28 cellular contexts compared by ENCODE assay signal in genomic region chr3:189119947-189120346, GRCh38.
"Had no signal": no experiment of that assay in that cellular context is flagged by ENCODE, and none has a peak within 500 bp of the region (broad histone marks: within the 10 kb centered on the region; RNA-seq: fewer than 3 reads in every experiment).

No MANE protein-coding gene starts in this region.

- H3K36me3 Mint-ChIP-seq: stimulated activated memory B cell treated with anti-CD40 and anti-IgM and Interleukin-4, amounts not matched to agents 10 μg/mL and 1 μg/mL and 100 μg/mL, for 72 hours; T-cell had no signal

- H3K4me2 ChIP-seq: smooth muscle cell had no signal

- H3K4me3 Mint-ChIP-seq: activated B cell treated with CpG ODN at 0.5 μM for 24 hours; activated CD8-positive, alpha-beta memory T cell treated with anti-CD3 and anti-CD28 coated beads, Interleukin-2, amount 10 ng/mL, durations not matched to agents 7 days and 5 days; activated CD8-positive, alpha-beta T cell treated with anti-CD3 and anti-CD28 coated beads, Interleukin-2, amount 10 ng/mL, durations not matched to agents 7 days and 5 days; naive thymus-derived CD4-positive, alpha-beta T cell; stimulated activated memory B cell treated with anti-CD40 and anti-IgM and Interleukin-4, amounts not matched to agents 10 μg/mL and 1 μg/mL and 100 μg/mL, for 72 hours; stimulated activated naive CD8-positive, alpha-beta T cell treated with anti-CD3 and anti-CD28 coated beads, Interleukin-15, amount 100 ng/mL, for 72 hours; T-cell; T-helper 2 cell treated with Interferon-gamma antibody and Interleukin-4, amounts not matched to agents 5 μg/mL and 100 μg/mL, for 36 hours had no signal

- H3K27ac Mint-ChIP-seq: activated B cell treated with CpG ODN at 0.5 μM for 24 hours; activated CD8-positive, alpha-beta memory T cell treated with anti-CD3 and anti-CD28 coated beads, Interleukin-2, amount 10 ng/mL, durations not matched to agents 7 days and 5 days; activated CD8-positive, alpha-beta T cell treated with anti-CD3 and anti-CD28 coated beads, Interleukin-2, amount 10 ng/mL, durations not matched to agents 7 days and 5 days; activated naive CD4-positive, alpha-beta T cell treated with anti-CD3 and anti-CD28 coated beads, Interleukin-2, amount 50 U/mL, for 72 hours; activated T-helper 2 cell treated with anti-CD3 and anti-CD28 coated beads, Interferon-gamma antibody, Interleukin-2, Interleukin-4, amounts not matched to agents 10 μg/mL and 5 μg/mL and 100 μg/mL, durations not matched to agents 14 hours and 24 hours and 36 hours; naive thymus-derived CD4-positive, alpha-beta T cell; stimulated activated memory B cell treated with anti-CD40 and anti-IgM and Interleukin-4, amounts not matched to agents 10 μg/mL and 1 μg/mL and 100 μg/mL, for 72 hours; stimulated activated naive CD8-positive, alpha-beta T cell treated with anti-CD3 and anti-CD28 coated beads, Interleukin-15, amount 100 ng/mL, for 72 hours; T-helper 2 cell treated with Interferon-gamma antibody and Interleukin-4, amounts not matched to agents 5 μg/mL and 100 μg/mL, for 36 hours had no signal

- DNase-seq: activated B cell treated with CpG ODN at 0.5 μM for 24 hours; activated CD4-positive, alpha-beta T cell treated with anti-CD3 and anti-CD28 coated beads, Interleukin-2, amount 50 U/mL, for 1 hour; activated CD8-positive, alpha-beta memory T cell treated with anti-CD3 and anti-CD28 coated beads, Interleukin-2, amount 10 ng/mL, durations not matched to agents 7 days and 5 days; activated CD8-positive, alpha-beta T cell treated with anti-CD3 and anti-CD28 coated beads, Interleukin-2, amount 10 ng/mL, durations not matched to agents 7 days and 5 days; activated naive CD4-positive, alpha-beta T cell; activated T-cell treated with anti-CD3 and anti-CD28 coated beads, Interleukin-2, amount 50 U/mL, for 48 hours; anterior cingulate cortex; body of pancreas; cortex of kidney; foreskin melanocyte; left ventricle myocardium superior; mammary epithelial cell; naive thymus-derived CD4-positive, alpha-beta T cell; ovary; sigmoid colon; stimulated activated CD4-positive, alpha-beta T cell treated with anti-CD3 and anti-CD28 coated beads, Interleukin-1b, Interleukin-23, amount 100 ng/mL, for 48 hours; stimulated activated CD4-positive, alpha-beta T cell treated with anti-CD3 and anti-CD28 coated beads, Interleukin-4, amount 100 ng/mL, for 4 hours; stimulated activated CD8-positive, alpha-beta memory T cell treated with anti-CD3 and anti-CD28 coated beads, Interleukin-4, amount 100 ng/mL, for 48 hours; stimulated activated naive CD8-positive, alpha-beta T cell treated with anti-CD3 and anti-CD28 coated beads, Interleukin-15, amount 100 ng/mL, for 72 hours; T-cell had no signal

- H3K4me1 Mint-ChIP-seq: activated B cell treated with CpG ODN at 0.5 μM for 24 hours; stimulated activated memory B cell treated with anti-CD40 and anti-IgM and Interleukin-4, amounts not matched to agents 10 μg/mL and 1 μg/mL and 100 μg/mL, for 72 hours; stimulated activated naive CD8-positive, alpha-beta T cell treated with anti-CD3 and anti-CD28 coated beads, Interleukin-15, amount 100 ng/mL, for 72 hours had no signal

- ATAC-seq: activated CD8-positive, alpha-beta memory T cell treated with anti-CD3 and anti-CD28 coated beads, Interleukin-2, amount 10 ng/mL, durations not matched to agents 7 days and 5 days; activated CD8-positive, alpha-beta T cell treated with anti-CD3 and anti-CD28 coated beads, Interleukin-2, amount 10 ng/mL, durations not matched to agents 7 days and 5 days; activated naive CD4-positive, alpha-beta T cell treated with anti-CD3 and anti-CD28 coated beads, Interleukin-2, amount 50 U/mL, for 72 hours; body of pancreas; left ventricle myocardium superior; naive thymus-derived CD4-positive, alpha-beta T cell; stimulated activated memory B cell treated with anti-CD40 and anti-IgM and Interleukin-4, amounts not matched to agents 10 μg/mL and 1 μg/mL and 100 μg/mL, for 72 hours; stimulated activated naive CD8-positive, alpha-beta T cell treated with anti-CD3 and anti-CD28 coated beads, Interleukin-15, amount 100 ng/mL, for 72 hours; T-cell had no signal

- H3K27me3 Mint-ChIP-seq: activated CD8-positive, alpha-beta memory T cell treated with anti-CD3 and anti-CD28 coated beads, Interleukin-2, amount 10 ng/mL, durations not matched to agents 7 days and 5 days; stimulated activated memory B cell treated with anti-CD40 and anti-IgM and Interleukin-4, amounts not matched to agents 10 μg/mL and 1 μg/mL and 100 μg/mL, for 72 hours; T-cell had no signal

- H3K27ac ChIP-seq: body of pancreas, esophagus muscularis mucosa, ovary, prostate gland, sigmoid colon had no signal

- H3K4me1 ChIP-seq: prostate gland had no signal

- H3K9me3 ChIP-seq: body of pancreas, esophagus muscularis mucosa, ovary, prostate gland, sigmoid colon had no signal

- H3K27me3 ChIP-seq: body of pancreas, esophagus muscularis mucosa, ovary, sigmoid colon, tibial nerve had no signal

- H3K36me3 ChIP-seq: esophagus muscularis mucosa, ovary, prostate gland, sigmoid colon, tibial nerve had no signal

- H3K4me3 ChIP-seq: body of pancreas, esophagus muscularis mucosa, ovary, prostate gland, sigmoid colon, smooth muscle cell, tibial nerve had no signal
